9 cellular contexts compared by ENCODE assay signal in genomic region chr9:117783828-117784227, GRCh38.
A peak's percentile ranks its signal among the peaks of the same experiment; 100 is the strongest.
DNase-seq lines count a peak whose midpoint lies in the region; ATAC-seq, FAIRE-seq and TF ChIP-seq lines count a peak whose summit lies in the region.
"Had no signal": no experiment of that assay in that cellular context is flagged by ENCODE, and none has a peak within 500 bp of the region (broad histone marks: within the 10 kb centered on the region; RNA-seq: fewer than 3 reads in every experiment).

No MANE protein-coding gene starts in this region.

- H3K36me3 ChIP-seq in CD8-positive, alpha-beta T cell (ENCODE audit: insufficient read depth, low read length): no peaks in the 10 kb centered on the region

- no peaks in the 10 kb centered on the region for H3K36me3 Mint-ChIP-seq in CD8-positive, alpha-beta T cell
- no peaks in the 10 kb centered on the region for H3K36me3 Mint-ChIP-seq in activated CD8-positive, alpha-beta T cell treated with anti-CD3 and anti-CD28 coated beads, Interleukin-2, amount 10 ng/mL, durations not matched to agents 7 days and 5 days (ENCODE audit: low read depth)
- H3K36me3 Mint-ChIP-seq in natural killer cell treated with Interleukin-12 subunit alpha and Interleukin-12 subunit beta and Interleukin-15 and Interleukin-18, amount 100 ng/mL, for 72 hours: no peaks in the 10 kb centered on the region

- peak in 2 of 7 experiments; percentile 15 to 30 for DNase-seq in CD8-positive, alpha-beta T cell
- DNase-seq in activated CD8-positive, alpha-beta T cell treated with anti-CD3 and anti-CD28 coated beads, Interleukin-2, amount 10 ng/mL, durations not matched to agents 7 days and 5 days: peak; percentile 61
- DNase-seq in natural killer cell treated with Interleukin-12 subunit alpha and Interleukin-12 subunit beta and Interleukin-15 and Interleukin-18, amount 100 ng/mL, for 72 hours (ENCODE audit: low spot score): no peak
- DNase-seq in epidermal melanocyte (ENCODE audit: insufficient read length, low spot score) (no peak), HuH-7.5 (ENCODE audit: low spot score) (no peak), frontal cortex (ENCODE audit: low spot score in 2 of 2) (no peak)

- H3K27ac Mint-ChIP-seq in CD8-positive, alpha-beta T cell: no peak overlapping the region
- no peak overlapping the region for H3K27ac Mint-ChIP-seq in activated CD8-positive, alpha-beta T cell treated with anti-CD3 and anti-CD28 coated beads, Interleukin-2, amount 10 ng/mL, durations not matched to agents 7 days and 5 days
- no peak overlapping the region for H3K27ac Mint-ChIP-seq in natural killer cell treated with Interleukin-12 subunit alpha and Interleukin-12 subunit beta and Interleukin-15 and Interleukin-18, amount 100 ng/mL, for 72 hours

- H3K4me1 ChIP-seq in CD8-positive, alpha-beta T cell (ENCODE audit: insufficient read depth, low read length): peaks cover 8% of the 10 kb centered on the region
- H3K4me1 ChIP-seq: parathyroid adenoma had no signal

- no peak overlapping the region for H3K27ac ChIP-seq in CD8-positive, alpha-beta T cell (ENCODE audit: low read depth, low read length)
- H3K27ac ChIP-seq: parathyroid adenoma had no signal

- no peak overlapping the region for H3K4me3 ChIP-seq in CD8-positive, alpha-beta T cell (ENCODE audit: low read depth, low read length)

- H3K4me1 Mint-ChIP-seq in CD8-positive, alpha-beta T cell (ENCODE audit: low read depth): peaks cover 2% of the 10 kb centered on the region
- H3K4me1 Mint-ChIP-seq in activated CD8-positive, alpha-beta T cell treated with anti-CD3 and anti-CD28 coated beads, Interleukin-2, amount 10 ng/mL, durations not matched to agents 7 days and 5 days (ENCODE audit: low read depth): peaks cover 20% of the 10 kb centered on the region
- peaks cover 21 to 24% of the 10 kb centered on the region in 2 donors for H3K4me1 Mint-ChIP-seq in natural killer cell treated with Interleukin-12 subunit alpha and Interleukin-12 subunit beta and Interleukin-15 and Interleukin-18, amount 100 ng/mL, for 72 hours (ENCODE audit: low read depth in 2 of 2)

- intact Hi-C loops in CD8-positive, alpha-beta T cell (cut with DNase I, micrococcal nuclease): no loop called here

- POLR2A ChIA-PET in CD8-positive, alpha-beta T cell (lab: Charles Lee): no interaction called here
- POLR2A ChIA-PET in activated CD8-positive, alpha-beta T cell treated with anti-CD3 and anti-CD28 coated beads, Interleukin-2, amount 10 ng/mL, durations not matched to agents 7 days and 5 days (lab: Charles Lee): no interaction called here

- H3K9me3 Mint-ChIP-seq in CD8-positive, alpha-beta T cell: no peaks in the 10 kb centered on the region
- H3K9me3 Mint-ChIP-seq in activated CD8-positive, alpha-beta T cell treated with anti-CD3 and anti-CD28 coated beads, Interleukin-2, amount 10 ng/mL, durations not matched to agents 7 days and 5 days (ENCODE audit: insufficient read depth): no peaks in the 10 kb centered on the region
- no peaks in the 10 kb centered on the region for H3K9me3 Mint-ChIP-seq in natural killer cell treated with Interleukin-12 subunit alpha and Interleukin-12 subunit beta and Interleukin-15 and Interleukin-18, amount 100 ng/mL, for 72 hours

- no peak overlapping the region for H3K4me3 Mint-ChIP-seq in CD8-positive, alpha-beta T cell
- H3K4me3 Mint-ChIP-seq in activated CD8-positive, alpha-beta T cell treated with anti-CD3 and anti-CD28 coated beads, Interleukin-2, amount 10 ng/mL, durations not matched to agents 7 days and 5 days: no peak overlapping the region
- no peak overlapping the region for H3K4me3 Mint-ChIP-seq in natural killer cell treated with Interleukin-12 subunit alpha and Interleukin-12 subunit beta and Interleukin-15 and Interleukin-18, amount 100 ng/mL, for 72 hours

- TF ChIP-seq CTCF in CD8-positive, alpha-beta T cell (IDR thresholded peaks at IDR 0.05): no peak

- no peak for FAIRE-seq in frontal cortex (lab: Jason Lieb, UNC)

- no peaks in the 10 kb centered on the region for H3K9me3 ChIP-seq in CD8-positive, alpha-beta T cell (ENCODE audit: low read length)

- no peaks in the 10 kb centered on the region for H3K27me3 Mint-ChIP-seq in CD8-positive, alpha-beta T cell (ENCODE audit: low read depth)
- peaks cover 6% of the 10 kb centered on the region for H3K27me3 Mint-ChIP-seq in activated CD8-positive, alpha-beta T cell treated with anti-CD3 and anti-CD28 coated beads, Interleukin-2, amount 10 ng/mL, durations not matched to agents 7 days and 5 days (ENCODE audit: low read depth)
- H3K27me3 Mint-ChIP-seq in natural killer cell treated with Interleukin-12 subunit alpha and Interleukin-12 subunit beta and Interleukin-15 and Interleukin-18, amount 100 ng/mL, for 72 hours: peaks cover 0 to 8% of the 10 kb centered on the region in 2 donors

- ATAC-seq in CD8-positive, alpha-beta T cell: peak; percentile 62
- peak; percentile 75 for ATAC-seq in GM19372 (IDR thresholded peaks at IDR 0.05; ENCODE audit: low read depth, unreplicated experiment)
- ATAC-seq in HG03175 (IDR thresholded peaks at IDR 0.05; ENCODE audit: unreplicated experiment): peak; percentile 88
- ATAC-seq in activated CD8-positive, alpha-beta T cell treated with anti-CD3 and anti-CD28 coated beads, Interleukin-2, amount 10 ng/mL, durations not matched to agents 7 days and 5 days: peak; percentile 71
- ATAC-seq in natural killer cell treated with Interleukin-12 subunit alpha and Interleukin-12 subunit beta and Interleukin-15 and Interleukin-18, amount 100 ng/mL, for 72 hours: peak; percentile 74 to 78

- CTCF ChIA-PET in CD8-positive, alpha-beta T cell (lab: Charles Lee): no interaction called here
- CTCF ChIA-PET in activated CD8-positive, alpha-beta T cell treated with anti-CD3 and anti-CD28 coated beads, Interleukin-2, amount 10 ng/mL, durations not matched to agents 7 days and 5 days (lab: Charles Lee): interaction anchor here (1.3 kb wide), 1 partner anchor 66 kb away, joined by 3 read pairs; no protein-coding TSS in a partner anchor

- H3K27me3 ChIP-seq in CD8-positive, alpha-beta T cell (ENCODE audit: insufficient read depth, low read length): no peaks in the 10 kb centered on the region
